8 cellular contexts compared by ENCODE assay signal in the genomic region with DNA sequence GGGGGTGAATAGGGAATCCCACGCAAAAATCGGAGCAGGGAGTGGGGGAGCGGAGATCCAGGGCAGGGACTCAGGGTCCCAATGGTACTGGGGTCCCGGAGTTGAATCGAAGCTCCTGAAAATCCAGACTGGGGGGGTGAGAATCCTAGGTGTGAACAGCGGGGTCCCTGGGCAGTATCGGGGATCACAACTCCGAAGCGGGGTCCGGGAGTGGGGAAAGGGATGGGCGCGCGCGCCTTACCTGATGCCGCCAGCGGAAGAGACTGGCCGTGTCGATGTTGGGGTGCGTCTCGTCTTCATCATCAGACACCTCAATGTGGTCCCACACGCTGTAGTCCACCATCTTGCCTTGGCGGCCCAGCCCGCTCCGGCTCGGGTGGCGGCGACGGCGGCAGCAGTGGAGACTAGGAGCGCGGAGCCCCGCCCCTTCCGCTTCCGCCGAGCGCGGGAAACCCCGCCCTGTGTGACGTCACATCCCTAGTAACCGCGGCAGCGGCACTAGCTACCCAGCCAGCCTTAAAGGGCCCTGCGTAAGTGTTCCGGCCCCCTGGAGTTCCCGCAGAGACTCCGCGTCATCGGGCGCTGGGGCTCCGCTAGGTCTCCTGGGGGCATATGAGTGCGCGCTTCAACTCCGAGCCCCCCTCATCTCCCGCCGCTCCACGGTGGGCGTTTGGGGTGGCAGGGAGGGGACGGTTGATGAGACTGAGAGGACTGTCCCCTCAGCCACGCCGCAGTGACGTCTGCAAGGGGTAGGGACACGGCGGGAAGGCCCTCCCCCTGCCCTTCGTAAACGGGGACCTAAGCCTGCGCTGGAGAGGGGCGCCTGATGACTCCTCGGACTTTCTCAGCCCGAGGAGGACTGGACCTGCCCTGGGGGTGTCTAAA. TPM values are rescaled to one million over a fixed set of nuclear protein-coding genes. Genes with fewer than 3 reads are reported as not detected.
DNase-seq lines count a peak whose midpoint lies in the region; ATAC-seq, FAIRE-seq and TF ChIP-seq lines count a peak whose summit lies in the region.

Gene CDC37, minus strand, starts transcription at position 406 of the 885 bp plus-strand sequence. Its CDS starts 63 bp downstream, at position 343.

- 0 out of 2 replicates have a peak within 1 kb of the TSS, but pooled peaks have one; percentile 36 for H3K18ac ChIP-seq in IMR-90 (ENCODE audit: low read depth, low read length)

- H3K9me2 ChIP-seq in OCI-LY7 (ENCODE audit: insufficient read depth, low read length): no peaks in the 10 kb centered on the region

- H3K23ac ChIP-seq in IMR-90 (ENCODE audit: low read depth, low read length): peak within 1 kb of the TSS; percentile 96

- 1% methylated on average over 13 of the region's 69 CpGs; no CpG with 5 or more reads in 1 of the 2 experiments for WGBS in IMR-90 (ENCODE audit: extremely low coverage in 2 of 2, insufficient read length in 1 of 2), 2 experiments

- H3K36me3 ChIP-seq in IMR-90 (ENCODE audit: control insufficient read depth, insufficient read depth, low read length): peaks cover 5% of the 10 kb centered on the region
- peaks cover 37% of the 10 kb centered on the region for H3K36me3 ChIP-seq in OCI-LY7 (ENCODE audit: insufficient read depth, low read length)
- H3K36me3 ChIP-seq in mucosa of descending colon (ENCODE audit: low read depth): no peaks in the 10 kb centered on the region

- CTCF ChIA-PET in IMR-90 (lab: Yijun Ruan, JAX) (interaction anchor here (0.5 to 5.9 kb wide), 7 partner anchors 12 to 296 kb away, joined by 3 to 37 read pairs (median 3); no protein-coding TSS in a partner anchor), OCI-LY7 (lab: Charles Lee; ENCODE audit: unreplicated experiment) (interaction anchor here (0.6 kb wide), 1 partner anchor 19 kb away, joined by 7 read pairs; no protein-coding TSS in a partner anchor)

- H3K79me1 ChIP-seq in IMR-90 (ENCODE audit: low read depth in 1 of 2, low read length in 2 of 2): peaks cover 8 to 32% of the 10 kb centered on the region in 2 experiments; a peak in 3 of 4 replicates

- no peaks in the 10 kb centered on the region for H3K27me3 ChIP-seq in IMR-90 (ENCODE audit: control insufficient read depth, insufficient read depth, low read length)

- H3K4me2 ChIP-seq in IMR-90 (ENCODE audit: low read depth, low read length): peak within 1 kb of the TSS; percentile 98
- H3K4me2 ChIP-seq in OCI-LY7 (ENCODE audit: low read length): peak within 1 kb of the TSS; percentile 97

- 0 out of 3 replicates have a peak within 1 kb of the TSS, but pooled peaks have one; percentile 41 for H2BK15ac ChIP-seq in IMR-90 (ENCODE audit: low read depth, low read length)

- peak within 1 kb of the TSS; percentile 64 for H2BK5ac ChIP-seq in IMR-90 (ENCODE audit: low read depth, low read length, poor library complexity, severe bottlenecking)

- H2BK120ac ChIP-seq in IMR-90 (ENCODE audit: low read depth, low read length): no peak within 1 kb of the TSS; the same call in 1 of the 2 replicates

- H4K8ac ChIP-seq in IMR-90 (ENCODE audit: low read depth in 2 of 2, low read length in 2 of 2): peak within 1 kb of the TSS; percentile 69 to 95

- H2AK9ac ChIP-seq in IMR-90 (replicated peaks; ENCODE audit: low read depth, low read length, poor library complexity): peak within 1 kb of the TSS; percentile 95

- BruUV-seq in IMR-90 (replicated peaks; lab: Mats Ljungman, UMichigan): TSS peak; percentile 65
- TSS peak; percentile 57 for BruUV-seq in OCI-LY7 (replicated peaks; lab: Mats Ljungman, UMichigan)

- H3K27ac ChIP-seq in IMR-90 (ENCODE audit: insufficient read depth, low read length) (peak within 1 kb of the TSS; percentile 95), OCI-LY7 (ENCODE audit: low read depth, low read length, poor library complexity, severe bottlenecking) (peak within 1 kb of the TSS; percentile 100)

- no peak for TF ChIP-seq RAD21 in IMR-90 (IDR thresholded peaks at IDR 0.05; ENCODE audit: low read length)

- ATAC-seq in GM21526 (IDR thresholded peaks at IDR 0.05; ENCODE audit: low FRiP score, unreplicated experiment) (peak; percentile 56), IMR-90 (ENCODE audit: low read depth) (peak; percentile 79), mucosa of descending colon (peak; percentile 94)

- H3K4ac ChIP-seq in IMR-90 (ENCODE audit: low read depth, low read length): peak within 1 kb of the TSS; percentile 92

- in situ Hi-C loops in IMR-90 (cut with MboI; ENCODE audit: low sequenced_read_pairs): no loop called here

- dilution Hi-C loops in IMR-90 (cut with HindIII; ENCODE audit: low sequenced_read_pairs, unreplicated experiment): no loop called here

- H4K5ac ChIP-seq in IMR-90 (ENCODE audit: low read depth, low read length): peak within 1 kb of the TSS; percentile 77

- peak within 1 kb of the TSS; percentile 95 for H2AK5ac ChIP-seq in IMR-90 (ENCODE audit: low read depth, low read length)

- peak within 1 kb of the TSS; percentile 100 for H2AFZ ChIP-seq in IMR-90 (replicated peaks; ENCODE audit: low read length, poor library complexity)
- peak within 1 kb of the TSS; percentile 32; the same call in 1 of the 2 replicates for H2AFZ ChIP-seq in OCI-LY7 (ENCODE audit: low read length)

- no peak within 1 kb of the TSS for H2BK20ac ChIP-seq in IMR-90 (ENCODE audit: low read depth, low read length)

- no peaks in the 10 kb centered on the region for H3K9me1 ChIP-seq in IMR-90 (ENCODE audit: insufficient read depth, low read length)

- H3K79me2 ChIP-seq in OCI-LY7 (ENCODE audit: insufficient read depth, low read depth, low read length): peaks cover 55% of the 10 kb centered on the region

- peak; percentile 97 for DNase-seq in D721Med (ENCODE audit: insufficient read length, low spot score)
- peak; percentile 97 for DNase-seq in IMR-90
- DNase-seq in OCI-LY7 (ENCODE audit: low spot score): peak; percentile 98
- DNase-seq in activated T-cell treated with anti-CD3 and anti-CD28 coated beads for 1 hour (ENCODE audit: low read depth): peak; percentile 97
- DNase-seq in epidermal melanocyte (ENCODE audit: insufficient read length, low spot score): peak; percentile 99
- DNase-seq in mucosa of descending colon: peak; percentile 97 to 99 (median 98)
- DNase-seq in stimulated activated CD8-positive, alpha-beta memory T cell treated with anti-CD3 and anti-CD28 coated beads, Interleukin-4, amount 100 ng/mL, for 1 hour (ENCODE audit: low read depth in 2 of 2, low spot score in 1 of 2): peak; percentile 96 to 97

- peak within 1 kb of the TSS; percentile 96 for H3K14ac ChIP-seq in IMR-90 (replicated peaks; ENCODE audit: low read depth, low read length)

- intact Hi-C loops in IMR-90 (cut with micrococcal nuclease) (loop anchor here (1.0 to 10.0 kb wide), 2 partner anchors 21 to 291 kb away; no protein-coding TSS in a partner anchor), OCI-LY7 (cut with micrococcal nuclease; ENCODE audit: unreplicated experiment) (loop anchor here (1.0 to 10.0 kb wide), 5 partner anchors 13 to 299 kb away; partner anchors contain the start of genes ANGPTL6, CDKN2D, ILF3 and PPAN), mucosa of descending colon (cut with DNase I, micrococcal nuclease) (no loop called here)

- H3K4me1 ChIP-seq in IMR-90 (ENCODE audit: control insufficient read depth, insufficient read depth, low read length) (peaks cover 4% of the 10 kb centered on the region), OCI-LY7 (ENCODE audit: insufficient read depth, low read length, poor library complexity, severe bottlenecking) (peaks cover 79% of the 10 kb centered on the region), mucosa of descending colon (ENCODE audit: low read depth) (peaks cover 34% of the 10 kb centered on the region)

- peaks cover 41% of the 10 kb centered on the region for H4K20me1 ChIP-seq in IMR-90 (ENCODE audit: insufficient read depth, low read length)
- H4K20me1 ChIP-seq in OCI-LY7 (ENCODE audit: insufficient read depth, low read length): 0 out of 2 replicates have a peak, but pooled peaks cover 6% of the 10 kb centered on the region

- FAIRE-seq in D721Med (lab: Jason Lieb, UNC): no peak

- TF ChIP-seq CTCF in D721Med (IDR thresholded peaks at IDR 0.05; ENCODE audit: insufficient read depth, missing control alignments) (no peak), IMR-90 (conservative IDR thresholded peaks at IDR 0.05; ENCODE audit: low read depth, low read length) (no peak), OCI-LY7 (conservative IDR thresholded peaks at IDR 0.05; ENCODE audit: low read length) (no peak), mucosa of descending colon (IDR thresholded peaks at IDR 0.05) (no peak)

- H3K9me3 ChIP-seq in IMR-90 (ENCODE audit: control insufficient read depth, insufficient read depth, low read length): no peaks in the 10 kb centered on the region
- no peaks in the 10 kb centered on the region for H3K9me3 ChIP-seq in OCI-LY7 (ENCODE audit: low read length)
- no peaks in the 10 kb centered on the region for H3K9me3 ChIP-seq in mucosa of descending colon

- peak within 1 kb of the TSS; percentile 62 for H4K91ac ChIP-seq in IMR-90 (ENCODE audit: insufficient read depth, low read depth, low read length)

- H3K4me3 ChIP-seq in IMR-90 (ENCODE audit: insufficient read depth, low read depth, low read length) (peak within 1 kb of the TSS; percentile 98), OCI-LY7 (ENCODE audit: low read depth, low read length, poor library complexity, severe bottlenecking) (peak within 1 kb of the TSS; percentile 83), mucosa of descending colon (peak within 1 kb of the TSS; percentile 88)

- POLR2A ChIA-PET in IMR-90 (lab: Charles Lee; ENCODE audit: unreplicated experiment) (no interaction called here), OCI-LY7 (lab: Charles Lee) (interaction anchor here (0.7 to 1.5 kb wide), 4 partner anchors 15 to 216 kb away, joined by 3 read pairs; no protein-coding TSS in a partner anchor)

- peak within 1 kb of the TSS; percentile 95 for H3K9ac ChIP-seq in IMR-90 (ENCODE audit: low read depth, low read length)

- peak; percentile 98 for TF ChIP-seq POLR2A in IMR-90 (IDR thresholded peaks at IDR 0.05; ENCODE audit: low read depth, low read length)

- H3K56ac ChIP-seq in IMR-90 (ENCODE audit: extremely low read depth, insufficient read depth, low read length): peak within 1 kb of the TSS; percentile 64

TF ChIP-seq in IMR-90, 13 proteins besides CTCF, POLR2A, EP300 and RAD21 (continues in another document):
- peak; percentile 85 for TF ChIP-seq MXI1 (IDR thresholded peaks at IDR 0.05; ENCODE audit: borderline replicate concordance, low read depth, low read length)
- no peak for TF ChIP-seq SMC3 (IDR thresholded peaks at IDR 0.05; ENCODE audit: low read depth, low read length)
- TF ChIP-seq RFX5 (IDR thresholded peaks at IDR 0.05; ENCODE audit: low read depth, low read length): no peak; the same call in 1 of the 2 replicates
- TF ChIP-seq BHLHE40 (IDR thresholded peaks at IDR 0.05; ENCODE audit: low read depth, low read length): no peak
- TF ChIP-seq MAZ (IDR thresholded peaks at IDR 0.05; ENCODE audit: borderline replicate concordance, low read depth, low read length): peak; percentile 84

RNA-seq across cellular contexts. Expression of gene CDC37, which starts in this region (rescaled TPM):
- total RNA-seq in IMR-90 (2012; rRNA removed) (209 and 248 TPM in 2 replicates), OCI-LY7 (2022) (269 and 271 TPM in 2 replicates), mucosa of descending colon (100 to 1,000 TPM; 125 to 179 (median 145) TPM)
- polyA plus RNA-seq in IMR-90 (2012; rRNA removed): 629 and 650 TPM in 2 replicates
- polyA plus RNA-seq in IMR-90 (2012; cell fraction: cytosol; rRNA removed): 391 and 499 TPM in 2 replicates
- polyA plus RNA-seq in IMR-90 (2012; cell fraction: nucleus; rRNA removed; ENCODE audit: low replicate concordance): 1,716 and 1,854 TPM in 2 replicates
- 332 and 345 TPM in 2 replicates for total RNA-seq in OCI-LY7 (2014; rRNA removed; shearing (Covaris generic))

Comparison
In these comparisons a context has a peak if more than half of its experiments do, and no peak if none do; other contexts are left out.
1. Peak in every context shown above with its lines: DNase-seq, ATAC-seq, H3K4me3 ChIP-seq and H3K27ac ChIP-seq.
2. intact Hi-C loops: an anchor here in IMR-90 (1.0 to 10.0 kb wide) and OCI-LY7 (1.0 to 10.0 kb wide); none called in mucosa of descending colon.